8 cellular contexts compared by ENCODE assay signal in genomic region chr6:135182993-135183531, GRCh38. TPM values are rescaled to one million over a fixed set of nuclear protein-coding genes. Genes with fewer than 3 reads are reported as not detected.
DNase-seq lines count a peak whose midpoint lies in the region; ATAC-seq and TF ChIP-seq lines count a peak whose summit lies in the region.

No MANE protein-coding gene starts in this region.

- H4K20me1 ChIP-seq in GM23338 (replicated peaks; ENCODE audit: insufficient read depth), result no peaks in the 10 kb centered on the region
- peaks cover 56% of the 10 kb centered on the region for H4K20me1 ChIP-seq in Loucy (ENCODE audit: insufficient read depth, low read length, poor library complexity, severe bottlenecking)

- H3F3A ChIP-seq in GM23338 (replicated peaks; ENCODE audit: low read depth) (peaks cover 6% of the 10 kb centered on the region), Loucy (ENCODE audit: low read depth) (peaks cover 13% of the 10 kb centered on the region; the same call in 1 of the 2 replicates)

- H3K4me1 Mint-ChIP-seq in GM23338, result peaks cover 8% of the 10 kb centered on the region
- peaks cover 35% of the 10 kb centered on the region for H3K4me1 Mint-ChIP-seq in stimulated activated naive CD8-positive, alpha-beta T cell treated with anti-CD3 and anti-CD28 coated beads, Interleukin-15, Interleukin-2, amounts not matched to agents 100 ng/mL and 50 ng/mL, for 24 hours (ENCODE audit: low read depth)

- H3K27me3 ChIP-seq in GM23338 (ENCODE audit: insufficient read depth) (peaks cover 41% of the 10 kb centered on the region), Loucy (ENCODE audit: insufficient read depth, low read length, poor library complexity, severe bottlenecking) (peaks cover 37% of the 10 kb centered on the region), muscle layer of colon (ENCODE audit: control insufficient read depth in 1 of 2, insufficient read depth in 2 of 2, low read length in 2 of 2) (peaks cover 40 to 52% of the 10 kb centered on the region in 2 donors)

- TF ChIP-seq CTCF in GM10266 (IDR thresholded peaks at IDR 0.05; ENCODE audit: control insufficient read depth, insufficient read depth, low read depth, missing control alignments) (no peak), GM23338 (conservative IDR thresholded peaks at IDR 0.05; ENCODE audit: low read depth in 2 of 2) (0 out of 4 replicates have a peak, but pooled peaks of 1 of the 2 experiments have one; percentile 20), Loucy (conservative IDR thresholded peaks at IDR 0.05; ENCODE audit: low read length) (no peak), coronary artery (IDR thresholded peaks at IDR 0.05) (no peak)

- no peaks in the 10 kb centered on the region for H3K9me3 ChIP-seq in Loucy (ENCODE audit: insufficient read depth, low read depth, low read length)
- no peaks in the 10 kb centered on the region for H3K9me3 ChIP-seq in muscle layer of colon (ENCODE audit: low read length)

- H2AFZ ChIP-seq in GM23338, result peak overlapping the region; percentile 85
- no peak overlapping the region for H2AFZ ChIP-seq in Loucy (ENCODE audit: low read length)

- ATAC-seq in GM23338, result peak; percentile 61

- H3K27ac ChIP-seq in GM23338 (ENCODE audit: low read depth), result no peak overlapping the region
- H3K27ac ChIP-seq in coronary artery, result no peak overlapping the region
- no peak overlapping the region for H3K27ac ChIP-seq in muscle layer of colon (ENCODE audit: low read depth, low read length)
- H3K27ac ChIP-seq in substantia nigra (ENCODE audit: low read depth, low read length, poor library complexity, severe bottlenecking), result no peak overlapping the region

- peak overlapping the region; percentile 83 for H3K4me3 ChIP-seq in GM23338
- peak overlapping the region; percentile 89 for H3K4me3 ChIP-seq in Loucy (ENCODE audit: low read length, poor library complexity, severe bottlenecking)
- peak overlapping the region; percentile 76 for H3K4me3 ChIP-seq in coronary artery
- H3K4me3 ChIP-seq in muscle layer of colon (ENCODE audit: low read depth in 1 of 2, low read length in 2 of 2), result peak overlapping the region; percentile 54 to 55

- DNase-seq in GM10266 (ENCODE audit: extremely low spot score) (peak; percentile 80), GM23338 (ENCODE audit: low spot score) (peak; percentile 70), coronary artery (ENCODE audit: low spot score) (no peak), substantia nigra (lab: John Stamatoyannopoulos, UW) (no peak)
- DNase-seq in activated CD4-positive, CD25-positive, alpha-beta regulatory T cell treated with anti-CD3 and anti-CD28 coated beads, Interleukin-2, amount 50 U/mL, for 16 hours (ENCODE audit: low read depth, low spot score), result peak; percentile 58

- no peaks in the 10 kb centered on the region for H3K9me3 Mint-ChIP-seq in GM23338
- no peaks in the 10 kb centered on the region for H3K9me3 Mint-ChIP-seq in stimulated activated naive CD8-positive, alpha-beta T cell treated with anti-CD3 and anti-CD28 coated beads, Interleukin-15, Interleukin-2, amounts not matched to agents 100 ng/mL and 50 ng/mL, for 24 hours

- H3K4me2 ChIP-seq in GM23338 (peak overlapping the region; percentile 97), Loucy (ENCODE audit: low read depth, low read length, poor library complexity, severe bottlenecking) (peak overlapping the region; percentile 86)

- H3K36me3 Mint-ChIP-seq in GM23338 (ENCODE audit: low read depth), result no peaks in the 10 kb centered on the region
- H3K36me3 Mint-ChIP-seq in stimulated activated naive CD8-positive, alpha-beta T cell treated with anti-CD3 and anti-CD28 coated beads, Interleukin-15, Interleukin-2, amounts not matched to agents 100 ng/mL and 50 ng/mL, for 24 hours (ENCODE audit: low read depth), result peaks cover 31% of the 10 kb centered on the region

- H3K27me3 Mint-ChIP-seq in GM23338 (ENCODE audit: insufficient read depth, low read depth, poor library complexity), result peaks cover 24% of the 10 kb centered on the region
- no peaks in the 10 kb centered on the region for H3K27me3 Mint-ChIP-seq in stimulated activated naive CD8-positive, alpha-beta T cell treated with anti-CD3 and anti-CD28 coated beads, Interleukin-15, Interleukin-2, amounts not matched to agents 100 ng/mL and 50 ng/mL, for 24 hours

- peaks cover 3% of the 10 kb centered on the region; the same call in 1 of the 2 replicates for H3K79me2 ChIP-seq in GM23338 (replicated peaks; ENCODE audit: insufficient read depth)
- peaks cover 70% of the 10 kb centered on the region for H3K79me2 ChIP-seq in Loucy (ENCODE audit: insufficient read depth, low read length)

- peak overlapping the region; percentile 77 for H3K4me3 Mint-ChIP-seq in GM23338
- peak overlapping the region; percentile 94 for H3K4me3 Mint-ChIP-seq in stimulated activated naive CD8-positive, alpha-beta T cell treated with anti-CD3 and anti-CD28 coated beads, Interleukin-15, Interleukin-2, amounts not matched to agents 100 ng/mL and 50 ng/mL, for 24 hours

- no peak overlapping the region for H3K27ac Mint-ChIP-seq in GM23338
- H3K27ac Mint-ChIP-seq in stimulated activated naive CD8-positive, alpha-beta T cell treated with anti-CD3 and anti-CD28 coated beads, Interleukin-15, Interleukin-2, amounts not matched to agents 100 ng/mL and 50 ng/mL, for 24 hours, result peak overlapping the region; percentile 95

- H3K4me1 ChIP-seq in GM23338 (ENCODE audit: insufficient read depth) (peaks cover 12% of the 10 kb centered on the region), Loucy (ENCODE audit: insufficient read depth, low read length, poor library complexity, severe bottlenecking) (peaks cover 52% of the 10 kb centered on the region), muscle layer of colon (ENCODE audit: insufficient read depth, low read length) (peaks cover 12% of the 10 kb centered on the region)

- H3K9me2 ChIP-seq in GM23338 (ENCODE audit: insufficient read depth), result no peaks in the 10 kb centered on the region
- H3K9me2 ChIP-seq in Loucy (replicated peaks; ENCODE audit: low read depth, low read length), result no peaks in the 10 kb centered on the region

- H3K36me3 ChIP-seq in GM23338 (ENCODE audit: insufficient read depth) (no peaks in the 10 kb centered on the region), Loucy (ENCODE audit: insufficient read depth, low read length) (peaks cover 32% of the 10 kb centered on the region), muscle layer of colon (ENCODE audit: insufficient read depth, low read length) (no peaks in the 10 kb centered on the region)

- H3K9ac ChIP-seq in Loucy (ENCODE audit: low read depth, low read length, poor library complexity, severe bottlenecking) (peak overlapping the region; percentile 97), muscle layer of colon (ENCODE audit: low read length) (no peak overlapping the region)

RNA-seq across cellular contexts. Expression of gene MYB, which starts 2.0 kb away (rescaled TPM):
- 7.9 and 10.4 TPM in 2 replicates for total RNA-seq in GM23338 (2014; rRNA removed; shearing (Covaris generic))
- polyA plus RNA-seq in GM23338 (2016; fragmentation: Nextera tagmentation; extraction: Ambion mirVana), result 3.0 and 4.2 TPM in 2 replicates

Comparison
In these comparisons a context has a peak if more than half of its experiments do, and no peak if none do; other contexts are left out.
1. DNase-seq: peak in GM10266 (single experiment), GM23338 (single experiment) and activated CD4-positive, CD25-positive, alpha-beta regulatory T cell treated with anti-CD3 and anti-CD28 coated beads, Interleukin-2, amount 50 U/mL, for 16 hours (single experiment); none in coronary artery (single experiment) and substantia nigra (0 of 49).
2. Peak in every context shown above with its lines, with median percentiles within 50 percentile points of each other: H3K4me3 ChIP-seq.